In the genomic region with DNA sequence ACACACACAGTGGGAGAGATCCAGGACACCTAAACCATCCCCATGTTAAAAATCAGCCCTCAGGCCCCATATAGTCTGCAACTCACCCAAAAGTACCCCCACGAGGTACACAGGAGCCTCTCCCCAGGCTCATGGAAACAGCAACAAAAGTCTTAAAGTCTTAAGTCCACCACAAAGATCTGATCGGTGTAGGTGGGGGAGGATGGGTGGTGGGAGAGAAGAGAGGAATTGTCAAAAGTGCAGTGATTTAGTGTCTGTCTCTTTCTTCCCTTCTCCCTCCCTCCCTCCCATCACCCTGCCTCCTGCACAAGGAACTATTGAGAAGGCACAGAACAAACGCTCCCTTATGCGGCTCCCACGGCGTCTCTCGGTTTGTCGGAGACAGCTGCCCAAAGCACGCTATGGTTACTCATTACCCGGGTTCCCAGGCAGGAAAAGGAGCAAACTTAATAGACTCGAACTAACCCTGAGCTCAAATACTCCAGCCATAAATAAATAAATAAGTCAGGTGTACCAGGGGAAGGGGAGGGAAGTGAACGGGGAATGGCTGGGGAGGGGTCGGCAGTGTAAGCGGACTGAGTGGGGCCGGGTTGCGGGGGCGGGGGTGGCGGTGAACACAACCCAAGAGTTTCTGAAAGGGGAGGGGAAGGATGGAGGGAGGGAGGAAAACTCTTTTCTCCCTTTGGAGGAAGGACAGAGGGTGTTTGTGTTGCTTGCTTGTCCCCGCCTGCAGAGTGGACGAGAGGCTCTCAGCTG, we compare ENCODE assay signal across 9 cellular contexts.
A peak's percentile ranks its signal among the peaks of the same experiment; 100 is the strongest.
DNase-seq lines count a peak whose midpoint lies in the region; ATAC-seq lines count a peak whose summit lies in the region.
"Had no signal": no experiment of that assay in that cellular context is flagged by ENCODE, and none has a peak within 500 bp of the region (broad histone marks: within the 10 kb centered on the region; RNA-seq: fewer than 3 reads in every experiment).

No MANE protein-coding gene starts in this region.

- ATAC-seq in HG03066 (IDR thresholded peaks at IDR 0.05; ENCODE audit: low read depth, unreplicated experiment) (peak; percentile 59), HG03469 (IDR thresholded peaks at IDR 0.05; ENCODE audit: unreplicated experiment) (no peak), HG03457 (IDR thresholded peaks at IDR 0.05; ENCODE audit: unreplicated experiment) (no peak)

- DNase-seq in C1 segment of cervical spinal cord (lab: John Stamatoyannopoulos, UW) = peak in 12 of 14 donors; percentile 12 to 80 (median 66)
- peak; percentile 80 for DNase-seq in mucosa of gallbladder (ENCODE audit: low spot score)
- DNase-seq in activated T-cell treated with anti-CD3 and anti-CD28 coated beads, Interleukin-2, amount 50 U/mL, for 1 hour = no peak
- DNase-seq in NCI-H2081 (lab: John Stamatoyannopoulos, UW) = no peak
- DNase-seq: activated B cell treated with CpG ODN at 0.5 μM for 24 hours had no signal

- peak overlapping the region; percentile 72 for H3K27ac ChIP-seq in cingulate gyrus (ENCODE audit: low read depth, low read length)

Comparison
In these comparisons a context has a peak if more than half of its experiments do, and no peak if none do; other contexts are left out.
1. DNase-seq: peak in C1 segment of cervical spinal cord (12 of 14) and mucosa of gallbladder (single experiment); none in activated T-cell treated with anti-CD3 and anti-CD28 coated beads, Interleukin-2, amount 50 U/mL, for 1 hour (single experiment) and NCI-H2081 (0 of 2).